Comparison of ENCODE assay signal across 24 cellular contexts in the genomic region with DNA sequence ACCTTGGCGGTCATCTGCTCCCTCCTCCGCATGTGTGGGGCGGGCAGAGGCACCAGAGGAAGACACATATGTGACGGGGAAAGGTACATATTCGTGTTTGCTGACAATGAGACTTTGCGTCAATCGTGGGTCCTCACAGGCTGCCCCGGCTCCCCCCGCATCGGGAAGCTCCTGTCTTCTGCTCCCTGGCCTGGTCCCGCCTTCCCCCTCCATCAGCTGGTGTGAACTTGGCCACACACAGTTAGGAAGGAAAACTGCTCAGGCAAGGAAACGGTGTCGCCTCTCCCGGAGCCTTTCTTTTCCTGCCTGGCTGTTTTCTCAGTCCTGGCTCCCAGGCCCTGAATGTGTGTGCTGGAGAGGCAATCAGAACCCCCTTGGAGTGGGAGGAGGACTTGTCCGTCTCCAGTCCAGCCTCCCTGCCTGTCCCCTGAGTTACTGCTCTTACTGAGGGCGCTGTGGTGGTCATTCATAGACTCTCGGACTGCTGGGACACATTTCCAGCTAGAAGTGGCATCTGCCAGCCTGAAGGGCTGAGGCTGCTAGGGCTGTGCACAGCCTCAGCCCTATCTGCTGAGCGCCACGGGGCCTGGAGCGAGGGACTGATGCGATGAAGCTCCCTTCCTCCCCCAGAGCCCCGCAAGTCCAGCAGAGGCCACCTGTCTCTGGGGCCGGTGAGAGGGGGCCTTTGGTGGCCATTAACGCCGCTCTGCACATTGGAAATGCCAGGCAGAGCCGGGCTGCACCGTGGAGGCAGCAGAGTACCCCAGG. TPM values are rescaled to one million over a fixed set of nuclear protein-coding genes. Genes with fewer than 3 reads are reported as not detected.
DNase-seq lines count a peak whose midpoint lies in the region; ATAC-seq, FAIRE-seq and TF ChIP-seq lines count a peak whose summit lies in the region.
"Had no signal": no experiment of that assay in that cellular context is flagged by ENCODE, and none has a peak within 500 bp of the region (broad histone marks: within the 10 kb centered on the region; RNA-seq: fewer than 3 reads in every experiment).

No MANE protein-coding gene starts in this region.

- TF ChIP-seq CTCF in Caco-2 (IDR thresholded peaks at IDR 0.05; ENCODE audit: insufficient read depth in 1 of 2, low read depth in 1 of 2, low read length in 1 of 2, severe bottlenecking in 1 of 2, unreplicated experiment in 1 of 2) (no peak), WTC11 (IDR thresholded peaks at IDR 0.05) (no peak), pancreas (IDR thresholded peaks at IDR 0.05) (no peak)

- peak overlapping the region; percentile 43 for H3K27ac Mint-ChIP-seq in Caco-2 (ENCODE audit: unreplicated experiment)
- peak overlapping the region; percentile 82; the same call in 1 of the 2 replicates for H3K27ac Mint-ChIP-seq in WTC11
- H3K27ac Mint-ChIP-seq: activated T-cell treated with anti-CD3 and anti-CD28 coated beads, Interleukin-2, amount 50 U/mL, for 72 hours; memory B cell; natural killer cell treated with Interleukin-12 subunit alpha and Interleukin-12 subunit beta and Interleukin-15 and Interleukin-18, amount 100 ng/mL, for 72 hours had no signal

- H3K4me1 ChIP-seq in Caco-2 (no peaks in the 10 kb centered on the region), pancreas (peaks cover 0 to 18% (median 11%) of the 10 kb centered on the region in 3 donors)
- H3K4me1 ChIP-seq: uterus had no signal

- H3K4me3 ChIP-seq in Caco-2 (ENCODE audit: low read depth, low read length) (no peak overlapping the region), pancreas (no peak overlapping the region)
- H3K4me3 ChIP-seq: uterus had no signal

- H3K36me3 ChIP-seq in Caco-2 (ENCODE audit: control insufficient read depth, insufficient read depth, low read length) (peaks cover under 1% of the 10 kb centered on the region; the same call in 1 of the 2 replicates), pancreas (peaks cover 0 to 2% (median 0%) of the 10 kb centered on the region in 3 donors)
- H3K36me3 ChIP-seq: uterus had no signal

- H3K36me3 Mint-ChIP-seq in Caco-2 (ENCODE audit: insufficient read depth, unreplicated experiment) (peaks cover 93% of the 10 kb centered on the region), WTC11 (peaks cover 39% of the 10 kb centered on the region)
- H3K36me3 Mint-ChIP-seq in activated T-cell treated with anti-CD3 and anti-CD28 coated beads, Interleukin-2, amount 50 U/mL, for 4 hours (ENCODE audit: insufficient read depth), result no peaks in the 10 kb centered on the region
- H3K36me3 Mint-ChIP-seq: memory B cell; natural killer cell treated with Interleukin-12 subunit alpha and Interleukin-12 subunit beta and Interleukin-15 and Interleukin-18, amount 100 ng/mL, for 72 hours had no signal

- H3K9me3 ChIP-seq in Caco-2 (no peaks in the 10 kb centered on the region), pancreas (no peaks in the 10 kb centered on the region)
- H3K9me3 ChIP-seq: uterus had no signal

- no peak overlapping the region for H3K4me3 Mint-ChIP-seq in Caco-2 (ENCODE audit: unreplicated experiment)
- no peak overlapping the region for H3K4me3 Mint-ChIP-seq in WTC11
- H3K4me3 Mint-ChIP-seq in activated T-cell treated with anti-CD3 and anti-CD28 coated beads, Interleukin-2, amount 50 U/mL, for 4 hours, result no peak overlapping the region
- H3K4me3 Mint-ChIP-seq: activated T-cell treated with anti-CD3 and anti-CD28 coated beads, Interleukin-2, amount 50 U/mL, for 72 hours; memory B cell; natural killer cell treated with Interleukin-12 subunit alpha and Interleukin-12 subunit beta and Interleukin-15 and Interleukin-18, amount 100 ng/mL, for 72 hours had no signal

- CTCF ChIA-PET in Caco-2 (lab: Charles Lee), result interaction anchor here (0.5 to 2.2 kb wide), 6 partner anchors 8 to 242 kb away, joined by 3 to 9 read pairs (median 4); no protein-coding TSS in a partner anchor
- CTCF ChIA-PET in WTC11 (lab: Charles Lee), result interaction anchor here (0.9 to 2.7 kb wide), 16 partner anchors 8 to 211 kb away, joined by 3 to 39 read pairs (median 8); a partner anchor contains a TSS

- POLR2A ChIA-PET in Caco-2 (lab: Charles Lee), result interaction anchor here (0.6 kb wide), 1 partner anchor 65 kb away, joined by 3 read pairs; no protein-coding TSS in a partner anchor
- POLR2A ChIA-PET in WTC11 (lab: Charles Lee), result interaction anchor here (0.7 kb wide), 1 partner anchor 69 kb away, joined by 3 read pairs; no protein-coding TSS in a partner anchor

- BruUV-seq in Caco-2 (replicated peaks; lab: Mats Ljungman, UMichigan), result no TSS peak

- FAIRE-seq in pancreas (lab: Jason Lieb, UNC), result no peak
- FAIRE-seq: A204.1, colon, endometrium had no signal

- intact Hi-C loops in Caco-2 (cut with micrococcal nuclease; ENCODE audit: unreplicated experiment), result loop anchor here (5.0 kb wide), 1 partner anchor 71 kb away; no protein-coding TSS in a partner anchor
- intact Hi-C loops in pancreas (cut with DNase I), result loop anchor here in 1 of 3 donors (10.0 kb wide), 1 partner anchor 178 kb away; a partner anchor contains a TSS

- no peaks in the 10 kb centered on the region for H3K4me1 Mint-ChIP-seq in Caco-2 (ENCODE audit: low read depth, unreplicated experiment)
- peaks cover 7% of the 10 kb centered on the region for H3K4me1 Mint-ChIP-seq in WTC11
- no peaks in the 10 kb centered on the region for H3K4me1 Mint-ChIP-seq in activated T-cell treated with anti-CD3 and anti-CD28 coated beads, Interleukin-2, amount 50 U/mL, for 4 hours (ENCODE audit: low read depth)
- H3K4me1 Mint-ChIP-seq: memory B cell had no signal

- DNase-seq in Caco-2 (no peak), WTC11 (ENCODE audit: low spot score) (no peak), left kidney (ENCODE audit: low read depth, low spot score) (peak; percentile 92), pancreas (peak in 2 of 6 donors; percentile 39 to 70), HCEC 1CT (no peak), GOT3 (lab: John Stamatoyannopoulos, UW) (no peak)
- DNase-seq in activated T-cell treated with anti-CD3 and anti-CD28 coated beads, Interleukin-2, amount 50 U/mL, for 4 hours, result no peak
- DNase-seq: activated CD8-positive, alpha-beta memory T cell treated with anti-CD3 and anti-CD28 coated beads for 24 hours; activated naive CD4-positive, alpha-beta T cell treated with anti-CD3 and anti-CD28 coated beads, Interleukin-2, amount 50 U/mL, for 16 hours; activated T-cell treated with anti-CD3 and anti-CD28 coated beads, Interleukin-2, amount 50 U/mL, for 72 hours; COR-L47; hippocampal formation; NCI-H1105 treated with DMSO at 0.1 percent for 48 hours; NCI-H2107; NCI-H510A; stimulated activated CD4-positive, alpha-beta T cell treated with anti-CD3 and anti-CD28 coated beads, Interleukin-12 subunit alpha, Interleukin-12 subunit beta, amount 100 ng/mL, for 4 hours; SW 1271; uterus had no signal

- H3K27ac ChIP-seq in pancreas, result peak overlapping the region; percentile 9 to 63 (median 60)
- H3K27ac ChIP-seq: uterus had no signal

- H3K27me3 ChIP-seq in Caco-2 (replicated peaks; ENCODE audit: control insufficient read depth, insufficient read depth, low read length), result no peaks in the 10 kb centered on the region
- no peaks in the 10 kb centered on the region for H3K27me3 ChIP-seq in pancreas
- H3K27me3 ChIP-seq: uterus had no signal

- 60 to 61% methylated on average over 27 of the region's 27 CpGs for WGBS in pancreas, 2 donors

- H3K9me3 Mint-ChIP-seq in Caco-2 (ENCODE audit: unreplicated experiment), result no peaks in the 10 kb centered on the region
- no peaks in the 10 kb centered on the region for H3K9me3 Mint-ChIP-seq in WTC11
- no peaks in the 10 kb centered on the region for H3K9me3 Mint-ChIP-seq in activated T-cell treated with anti-CD3 and anti-CD28 coated beads, Interleukin-2, amount 50 U/mL, for 4 hours
- H3K9me3 Mint-ChIP-seq: activated T-cell treated with anti-CD3 and anti-CD28 coated beads, Interleukin-2, amount 50 U/mL, for 72 hours; memory B cell; natural killer cell treated with Interleukin-12 subunit alpha and Interleukin-12 subunit beta and Interleukin-15 and Interleukin-18, amount 100 ng/mL, for 72 hours had no signal

- ATAC-seq in WTC11 (no peak), pancreas (peak; percentile 54 to 63 (median 58)), GM19467 (IDR thresholded peaks at IDR 0.05; ENCODE audit: unreplicated experiment) (no peak)
- no peak for ATAC-seq in activated T-cell treated with anti-CD3 and anti-CD28 coated beads, Interleukin-2, amount 50 U/mL, for 4 hours
- ATAC-seq: activated T-cell treated with anti-CD3 and anti-CD28 coated beads, Interleukin-2, amount 50 U/mL, for 72 hours; natural killer cell treated with Interleukin-12 subunit alpha and Interleukin-12 subunit beta and Interleukin-15 and Interleukin-18, amount 100 ng/mL, for 72 hours had no signal

- no peaks in the 10 kb centered on the region for H3K27me3 Mint-ChIP-seq in Caco-2 (ENCODE audit: insufficient read depth, unreplicated experiment)
- no peaks in the 10 kb centered on the region for H3K27me3 Mint-ChIP-seq in WTC11 (ENCODE audit: low read depth)
- peaks cover 5% of the 10 kb centered on the region for H3K27me3 Mint-ChIP-seq in activated T-cell treated with anti-CD3 and anti-CD28 coated beads, Interleukin-2, amount 50 U/mL, for 4 hours (ENCODE audit: low read depth)

TF ChIP-seq in WTC11, 78 proteins besides CTCF, POLR2A, EP300 and RAD21 (continues in another document):
- no peak for TF ChIP-seq TEAD1 (CRISPR knock-in tag; IDR thresholded peaks at IDR 0.05)
- TF ChIP-seq, protein P1, sequence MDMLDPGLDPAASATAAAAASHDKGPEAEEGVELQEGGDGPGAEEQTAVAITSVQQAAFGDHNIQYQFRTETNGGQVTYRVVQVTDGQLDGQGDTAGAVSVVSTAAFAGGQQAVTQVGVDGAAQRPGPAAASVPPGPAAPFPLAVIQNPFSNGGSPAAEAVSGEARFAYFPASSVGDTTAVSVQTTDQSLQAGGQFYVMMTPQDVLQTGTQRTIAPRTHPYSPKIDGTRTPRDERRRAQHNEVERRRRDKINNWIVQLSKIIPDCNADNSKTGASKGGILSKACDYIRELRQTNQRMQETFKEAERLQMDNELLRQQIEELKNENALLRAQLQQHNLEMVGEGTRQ (CRISPR knock-in tag; IDR thresholded peaks at IDR 0.05), result no peak
- no peak for TF ChIP-seq ZNF121 (CRISPR knock-in tag; IDR thresholded peaks at IDR 0.05)
- TF ChIP-seq, protein P2, sequence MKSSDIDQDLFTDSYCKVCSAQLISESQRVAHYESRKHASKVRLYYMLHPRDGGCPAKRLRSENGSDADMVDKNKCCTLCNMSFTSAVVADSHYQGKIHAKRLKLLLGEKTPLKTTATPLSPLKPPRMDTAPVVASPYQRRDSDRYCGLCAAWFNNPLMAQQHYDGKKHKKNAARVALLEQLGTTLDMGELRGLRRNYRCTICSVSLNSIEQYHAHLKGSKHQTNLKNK (CRISPR knock-in tag; IDR thresholded peaks at IDR 0.05), result no peak
- no peak for TF ChIP-seq ZBTB21 (CRISPR knock-in tag; IDR thresholded peaks at IDR 0.05; ENCODE audit: borderline replicate concordance)
- TF ChIP-seq TCF7 (CRISPR knock-in tag; IDR thresholded peaks at IDR 0.05; ENCODE audit: low read depth), result no peak
- no peak for TF ChIP-seq ETV6 (CRISPR knock-in tag; IDR thresholded peaks at IDR 0.05)
- no peak for TF ChIP-seq MXD4 (CRISPR knock-in tag; IDR thresholded peaks at IDR 0.05; ENCODE audit: borderline replicate concordance)

RNA-seq across cellular contexts. Expression of a gene that starts 44.2 kb away (rescaled TPM):
- 45.5 and 49.1 TPM in 2 replicates for total RNA-seq in Caco-2 (2022)
- total RNA-seq in WTC11 (2021), result 21.8 to 27.6 TPM (median 23.9 TPM) in 3 replicates
- total RNA-seq in pancreas, result 10 to 100 TPM in 3 of 6 donors, 1 to 10 TPM in 3; 7.8 to 19.5 (median 10.4) TPM
- polyA plus RNA-seq in pancreas, result 10 to 100 TPM; 15.0 to 15.5 TPM
- 1 to 10 TPM in 1 of 3 donors, under 1 TPM in 2; 0.68 to 1.4 (median 0.95) TPM for total RNA-seq in activated T-cell treated with anti-CD3 and anti-CD28 coated beads, Interleukin-2, amount 50 U/mL, for 4 hours

Comparison
In these comparisons a context has a peak if more than half of its experiments do, and no peak if none do; other contexts are left out.
1. ATAC-seq: peak in pancreas (4 of 4); none in WTC11 (single experiment), activated T-cell treated with anti-CD3 and anti-CD28 coated beads, Interleukin-2, amount 50 U/mL, for 4 hours (0 of 2) and GM19467 (single experiment).